27 cellular contexts compared by ENCODE assay signal in the genomic region with DNA sequence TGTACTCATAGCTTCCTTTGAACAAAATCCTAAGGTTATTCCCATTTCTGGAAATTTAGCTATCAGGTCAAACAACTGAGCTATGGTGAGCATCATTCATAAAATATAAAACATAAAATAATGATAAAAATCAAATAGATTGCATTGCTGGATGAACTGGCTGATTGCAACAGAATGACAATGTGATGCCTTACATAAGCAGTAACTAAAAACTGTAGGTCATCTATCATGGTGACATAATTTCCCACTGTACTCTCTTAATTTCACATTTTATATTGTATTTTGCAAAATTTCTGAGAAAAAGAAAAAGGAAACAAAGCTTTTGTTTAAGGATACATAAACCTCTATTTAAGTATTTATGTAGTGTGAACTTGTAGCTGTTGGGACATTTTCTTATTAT.
"Had no signal": no experiment of that assay in that cellular context is flagged by ENCODE, and none has a peak within 500 bp of the region (broad histone marks: within the 10 kb centered on the region; RNA-seq: fewer than 3 reads in every experiment).

No MANE protein-coding gene starts in this region.

- H3K27ac ChIP-seq: body of pancreas had no signal

- FAIRE-seq: bronchial epithelial cell had no signal

- ATAC-seq: activated CD8-positive, alpha-beta T cell treated with anti-CD3 and anti-CD28 coated beads, Interleukin-2, amount 10 ng/mL, durations not matched to agents 7 days and 5 days; body of pancreas; Panc1; Right ventricle myocardium inferior; WTC11 had no signal

- H3K27me3 ChIP-seq: body of pancreas had no signal

- H3K4me3 ChIP-seq: body of pancreas, MG63 had no signal

- H3K9ac ChIP-seq: SK-N-SH had no signal

- H3K9me3 ChIP-seq: body of pancreas, MG63, SK-N-SH had no signal

- H3K9me2 ChIP-seq: SK-N-SH had no signal

- DNase-seq: activated CD4-positive, alpha-beta T cell treated with anti-CD3 and anti-CD28 coated beads for 48 hours; activated CD4-positive, alpha-beta T cell treated with anti-CD3 and anti-CD28 coated beads, Interleukin-2, amount 50 U/mL, for 4 hours; activated CD4-positive, CD25-positive, alpha-beta regulatory T cell treated with anti-CD3 and anti-CD28 coated beads, Interleukin-2, amount 50 U/mL, for 72 hours; activated CD8-positive, alpha-beta memory T cell treated with anti-CD3 and anti-CD28 coated beads, Interleukin-2, amount 50 U/mL, for 48 hours; activated CD8-positive, alpha-beta T cell treated with anti-CD3 and anti-CD28 coated beads, Interleukin-2, amount 10 ng/mL, durations not matched to agents 7 days and 5 days; activated naive CD4-positive, alpha-beta T cell treated with anti-CD3 and anti-CD28 coated beads, Interleukin-2, amount 50 U/mL, for 16 hours; activated naive CD8-positive, alpha-beta T cell treated with anti-CD3 and anti-CD28 coated beads, Interleukin-2, amount 10 ng/mL, durations not matched to agents 7 days and 5 days; activated T-cell treated with anti-CD3 and anti-CD28 coated beads, Interleukin-2, amount 50 U/mL, for 1 hour; aorta; body of pancreas; central memory CD4-positive, alpha-beta T cell; MG63; NCI-H1105; NCI-H1436; NCI-H1694 treated with DMSO at 0.1 percent for 48 hours; NCI-H2029 treated with DMSO at 0.1 percent for 48 hours; NCI-H345; NCI-H510A; NCI-H526 treated with DMSO at 0.1 percent for 48 hours; NCI-H82; RPMI8226; SK-N-SH; T-helper 1 cell had no signal

- H3K36me3 ChIP-seq: MG63 had no signal

- H3K4me2 ChIP-seq: SK-N-SH had no signal
